Comparison of ENCODE assay signal across 8 cellular contexts in the genomic region with DNA sequence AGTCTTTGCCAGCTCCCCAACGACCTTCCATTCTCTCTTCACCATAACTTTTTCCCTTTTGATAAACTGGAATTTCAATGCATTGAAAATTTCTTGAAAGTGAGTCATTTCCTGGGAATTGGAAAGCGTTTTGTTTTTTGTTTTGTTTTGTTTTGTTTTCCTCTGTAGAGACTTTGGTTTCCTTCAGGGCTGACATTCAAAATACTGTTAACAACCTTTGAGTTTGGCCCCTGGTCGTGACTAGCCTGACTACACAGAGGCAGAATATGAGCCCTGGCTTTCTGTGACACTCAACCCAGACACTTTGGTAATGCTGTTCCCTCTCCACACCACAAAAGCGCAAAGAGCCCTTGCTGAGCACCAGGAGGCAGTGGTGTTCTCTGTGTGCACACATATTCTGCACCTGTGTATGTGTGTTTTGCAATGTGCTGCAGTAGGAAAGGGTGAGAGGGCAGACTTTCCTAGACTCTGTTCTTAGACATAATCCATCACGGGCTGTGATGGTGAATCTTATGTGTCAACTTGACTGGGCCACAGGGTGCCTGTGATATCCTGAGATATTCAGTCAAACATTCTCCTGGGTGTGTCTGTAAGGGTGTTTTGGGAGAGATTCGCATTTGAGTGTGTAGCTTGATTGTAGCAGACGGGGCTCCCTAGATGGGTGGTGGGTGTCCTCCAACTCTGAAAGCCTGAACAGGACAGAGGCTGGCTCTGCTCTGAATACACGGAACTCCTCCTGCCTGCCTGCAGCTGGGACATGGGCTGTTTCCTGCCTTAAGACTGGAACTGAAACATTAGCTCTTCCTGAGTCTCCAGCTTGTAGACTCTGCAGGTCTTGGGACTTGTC. TPM values are rescaled to one million over a fixed set of nuclear protein-coding genes. Genes with fewer than 3 reads are reported as not detected.
DNase-seq lines count a peak whose midpoint lies in the region; ATAC-seq and TF ChIP-seq lines count a peak whose summit lies in the region.

No MANE protein-coding gene starts in this region.

- WGBS in tibial nerve, 2 donors, result 44 to 49% methylated on average over 8 of the region's 8 CpGs

- no peaks in the 10 kb centered on the region for H3K9me3 ChIP-seq in right atrium auricular region
- no peaks in the 10 kb centered on the region for H3K9me3 ChIP-seq in tibial nerve

- TF ChIP-seq POLR2A in tibial nerve (IDR thresholded peaks at IDR 0.05), result no peak

- ATAC-seq in Right ventricle myocardium inferior, result peak; percentile 57
- peak; percentile 67 for ATAC-seq in HG02642 (IDR thresholded peaks at IDR 0.05; ENCODE audit: poor library complexity, unreplicated experiment)

- H3K4me1 ChIP-seq in right atrium auricular region (no peaks in the 10 kb centered on the region), tibial nerve (peaks cover 0 to 14% (median 0%) of the 10 kb centered on the region in 4 donors)

- TF ChIP-seq EP300 in tibial nerve (IDR thresholded peaks at IDR 0.05), result no peak

- no peak overlapping the region for H3K4me3 ChIP-seq in right atrium auricular region
- H3K4me3 ChIP-seq in tibial nerve, result no peak overlapping the region

- H3K36me3 ChIP-seq in right atrium auricular region (no peaks in the 10 kb centered on the region), tibial nerve (no peaks in the 10 kb centered on the region)

- H3K27ac ChIP-seq in right atrium auricular region (no peak overlapping the region), tibial nerve (peak overlapping the region in 1 of 4 donors; percentile 8)

- TF ChIP-seq CTCF in right atrium auricular region (IDR thresholded peaks at IDR 0.05) (peak in 1 of 2 donors; percentile 63), tibial nerve (IDR thresholded peaks at IDR 0.05) (peak in 3 of 5 experiments; percentile 20 to 40 (median 37))

- H3K27me3 ChIP-seq in right atrium auricular region (no peaks in the 10 kb centered on the region), tibial nerve (no peaks in the 10 kb centered on the region)

- DNase-seq in Right ventricle myocardium inferior (ENCODE audit: missing footprints) (no peak), right atrium auricular region (ENCODE audit: low spot score) (no peak), NCI-H510A treated with DMSO at 0.1 percent for 48 hours (lab: John Stamatoyannopoulos, UW) (peak; percentile 50), amniotic epithelial cell (ENCODE audit: low read depth) (peak; percentile 76), islet precursor cell (peak; percentile 84), tibial nerve (ENCODE audit: low spot score in 2 of 2) (no peak)
- no peak for DNase-seq in central memory CD4-positive, alpha-beta T cell

- intact Hi-C loops in Right ventricle myocardium inferior (cut with DNase I), result no loop called here

RNA-seq across cellular contexts. Expression of a gene that starts 29.5 kb away (rescaled TPM):
- 48.6 TPM for total RNA-seq in Right ventricle myocardium inferior
- total RNA-seq in right atrium auricular region, result 10 to 100 TPM; 46.2 to 47.5 TPM
- total RNA-seq in tibial nerve, result 100 to 1,000 TPM; 200 to 241 (median 207) TPM

Comparison
In these comparisons a context has a peak if more than half of its experiments do, and no peak if none do; other contexts are left out.
1. DNase-seq: peak in NCI-H510A treated with DMSO at 0.1 percent for 48 hours (single experiment), amniotic epithelial cell (single experiment) and islet precursor cell (single experiment); none in Right ventricle myocardium inferior (single experiment), right atrium auricular region (single experiment), tibial nerve (0 of 2) and central memory CD4-positive, alpha-beta T cell (single experiment).